In genomic region chr1:109664671-109665070, GRCh38 we compare ENCODE assay signal across 19 cellular contexts. TPM values are rescaled to one million over a fixed set of nuclear protein-coding genes. Genes with fewer than 3 reads are reported as not detected.
DNase-seq lines count a peak whose midpoint lies in the region; ATAC-seq and TF ChIP-seq lines count a peak whose summit lies in the region.
"Had no signal": no experiment of that assay in that cellular context is flagged by ENCODE, and none has a peak within 500 bp of the region (broad histone marks: within the 10 kb centered on the region; RNA-seq: fewer than 3 reads in every experiment).

No MANE protein-coding gene starts in this region.

- H3K36me3 ChIP-seq in PC-3 (ENCODE audit: low read depth, low read length) (no peaks in the 10 kb centered on the region), psoas muscle (ENCODE audit: insufficient read depth in 1 of 2, low read depth in 1 of 2) (peaks cover 0 to 40% of the 10 kb centered on the region in 2 donors)
- H3K36me3 ChIP-seq: BLaER1, HAP-1 had no signal

- H3K4me3 ChIP-seq in PC-3 (ENCODE audit: low read length) = no peak overlapping the region
- no peak overlapping the region for H3K4me3 ChIP-seq in psoas muscle
- H3K4me3 ChIP-seq in coronary artery = no peak overlapping the region
- H3K4me3 ChIP-seq: A549, BLaER1, HAP-1 had no signal

- H3K9me2 ChIP-seq in PC-3 (replicated peaks; ENCODE audit: low read length) = no peaks in the 10 kb centered on the region

- H3K4me1 ChIP-seq in PC-3 (ENCODE audit: insufficient read depth, low read length) (peaks cover 28% of the 10 kb centered on the region), psoas muscle (peaks cover 18% of the 10 kb centered on the region)

- H3K27ac ChIP-seq in PC-3 (ENCODE audit: low read length) = peak overlapping the region; percentile 45
- peak overlapping the region; percentile 69 for H3K27ac ChIP-seq in psoas muscle
- H3K27ac ChIP-seq in coronary artery = no peak overlapping the region
- H3K27ac ChIP-seq: 22Rv1, A549, BLaER1 had no signal

- no peak overlapping the region for H3K9ac ChIP-seq in PC-3 (ENCODE audit: low read length)
- H3K9ac ChIP-seq: BLaER1 had no signal

- H3K27me3 ChIP-seq in PC-3 (ENCODE audit: low read length) (no peaks in the 10 kb centered on the region), psoas muscle (ENCODE audit: insufficient read depth in 3 of 3, low read length in 2 of 3) (no peaks in the 10 kb centered on the region)
- H3K27me3 ChIP-seq: BLaER1 had no signal

- H2AFZ ChIP-seq in PC-3 (ENCODE audit: low read length) = no peak overlapping the region

- no peaks in the 10 kb centered on the region for H3K79me2 ChIP-seq in PC-3 (ENCODE audit: low read length)

- in situ Hi-C loops in G401 (cut with HindIII; ENCODE audit: low sequenced_read_pairs) = no loop called here

- no peak overlapping the region for H3K4me2 ChIP-seq in PC-3 (ENCODE audit: low read length)
- H3K4me2 ChIP-seq: A549, BLaER1 had no signal

- peak; percentile 14; the same call in 1 of the 2 replicates for ATAC-seq in PC-3
- ATAC-seq in psoas muscle = no peak
- ATAC-seq: A549 had no signal

- BruUV-seq in PC-3 (replicated peaks; lab: Mats Ljungman, UMichigan) = no TSS peak

- CTCF ChIA-PET in PC-3 (lab: Charles Lee) = no interaction called here

- no peaks in the 10 kb centered on the region for H4K20me1 ChIP-seq in PC-3 (ENCODE audit: low read length)
- H4K20me1 ChIP-seq: BLaER1 had no signal

- H3K9me3 ChIP-seq in PC-3 (ENCODE audit: low read length) (no peaks in the 10 kb centered on the region), psoas muscle (no peaks in the 10 kb centered on the region)
- H3K9me3 ChIP-seq: A549, BLaER1, HAP-1 had no signal

- no peaks in the 10 kb centered on the region for H3F3A ChIP-seq in PC-3 (ENCODE audit: low read length, unreplicated experiment)

- no peak for TF ChIP-seq CTCF in PC-3 (conservative IDR thresholded peaks at IDR 0.05; ENCODE audit: low read depth, low read length)
- no peak for TF ChIP-seq CTCF in psoas muscle (IDR thresholded peaks at IDR 0.05)
- no peak for TF ChIP-seq CTCF in coronary artery (IDR thresholded peaks at IDR 0.05)

- 90 to 94% (median 92%) methylated on average over 1 of the region's 1 CpG for WGBS in psoas muscle, 3 donors

- DNase-seq in G401 (ENCODE audit: low spot score) (peak; percentile 0), PC-3 (peak; percentile 60), dedifferentiated amniotic fluid mesenchymal stem cell (ENCODE audit: extremely low spot score) (peak; percentile 12), psoas muscle (no peak), AG08396 (ENCODE audit: low spot score) (no peak), coronary artery (ENCODE audit: low spot score) (no peak), head of caudate nucleus (no peak), amygdala (lab: John Stamatoyannopoulos, UW) (no peak)
- DNase-seq: DMS153, DMS79, GF-D8 had no signal

- intact Hi-C loops in PC-3 (cut with micrococcal nuclease) = no loop called here
- intact Hi-C loops in psoas muscle (cut with DNase I) = no loop called here
- intact Hi-C loops in head of caudate nucleus (cut with DNase I) = no loop called here

- POLR2A ChIA-PET in PC-3 (lab: Charles Lee; ENCODE audit: unreplicated experiment) = no interaction called here

RNA-seq across cellular contexts. Expression of gene GSTM2, which starts 3.2 kb away (rescaled TPM):
- total RNA-seq in G401 (2014; rRNA removed; shearing (Covaris generic)) = 18.2 and 24.6 TPM in 2 replicates
- total RNA-seq in PC-3 (2014; rRNA removed) = 29.0 and 38.6 TPM in 2 replicates
- 100 to 1,000 TPM in 2 of 4 donors, 10 to 100 TPM in 2; 38.7 to 175 (median 105) TPM for total RNA-seq in psoas muscle
- polyA plus RNA-seq in psoas muscle = 10 to 100 TPM; 35.5 to 86.8 (median 61.4) TPM

RNA-seq across cellular contexts. Expression of gene GSTM4, which starts 8.8 kb away (rescaled TPM):
- 18.7 and 24.5 TPM in 2 replicates for total RNA-seq in G401 (2014; rRNA removed; shearing (Covaris generic))
- total RNA-seq in PC-3 (2014; rRNA removed) (24.0 and 25.9 TPM in 2 replicates), psoas muscle (10 to 100 TPM; 35.0 to 56.2 (median 46.9) TPM)
- polyA plus RNA-seq in psoas muscle = 10 to 100 TPM; 26.0 to 46.8 (median 42.9) TPM

RNA-seq across cellular contexts. Expression of gene GSTM1, which starts 22.9 kb away (rescaled TPM):
- not detected in 2 replicates for total RNA-seq in G401 (2014; rRNA removed; shearing (Covaris generic))
- not detected in 2 replicates for total RNA-seq in PC-3 (2014; rRNA removed)
- total RNA-seq in psoas muscle = 10 to 100 TPM in 2 of 4 donors, under 1 TPM in 1, not detected in 1; 0.42 to 89.4 (median 27.6) TPM
- polyA plus RNA-seq in psoas muscle = 10 to 100 TPM in 2 of 3 donors, under 1 TPM in 1; 0.21 to 41.2 (median 27.5) TPM
- total RNA-seq: CD4-positive, alpha-beta memory T cell had no signal
- polyA plus RNA-seq: A549, IgD-negative memory B cell had no signal

RNA-seq across cellular contexts. Expression of gene AMPD2, which starts 45.0 kb away (rescaled TPM):
- total RNA-seq in G401 (2014; rRNA removed; shearing (Covaris generic)) = 90.0 and 101 TPM in 2 replicates
- 75.3 and 128 TPM in 2 replicates for total RNA-seq in PC-3 (2014; rRNA removed)
- 10 to 100 TPM in 1 of 4 donors, 1 to 10 TPM in 3; 7.3 to 13.1 (median 8.7) TPM for total RNA-seq in psoas muscle
- polyA plus RNA-seq in psoas muscle = 10 to 100 TPM in 1 of 3 donors, 1 to 10 TPM in 2; 4.2 to 13.9 (median 5.6) TPM

RNA-seq across cellular contexts. Expression of gene GNAT2, which starts 45.3 kb away (rescaled TPM):
- total RNA-seq in G401 (2014; rRNA removed; shearing (Covaris generic)) = not detected in 2 replicates
- total RNA-seq in PC-3 (2014; rRNA removed) (0.29 and 0.69 TPM in 2 replicates), psoas muscle (not detected)
- polyA plus RNA-seq in psoas muscle = under 1 TPM in 2 of 3 donors, not detected in 1; 0.07 to 0.16 TPM
- total RNA-seq: CD4-positive, alpha-beta memory T cell; H1 had no signal
- polyA plus RNA-seq: CD14-positive monocyte; CD4-positive, alpha-beta memory T cell; IgD-negative memory B cell had no signal

Comparison
In these comparisons a context has a peak if more than half of its experiments do, and no peak if none do; other contexts are left out.
1. DNase-seq: peak in G401 (single experiment), PC-3 (single experiment) and dedifferentiated amniotic fluid mesenchymal stem cell (single experiment); none in psoas muscle (0 of 2), AG08396 (single experiment), coronary artery (single experiment), head of caudate nucleus (0 of 42) and amygdala (0 of 56).
2. H3K27ac ChIP-seq: peak in PC-3 (single experiment) and psoas muscle (single experiment); none in coronary artery (0 of 2).